21 cellular contexts compared by ENCODE assay signal in genomic region chr6:157083343-157083742, GRCh38.
DNase-seq lines count a peak whose midpoint lies in the region; ATAC-seq and TF ChIP-seq lines count a peak whose summit lies in the region.
"Had no signal": no experiment of that assay in that cellular context is flagged by ENCODE, and none has a peak within 500 bp of the region (broad histone marks: within the 10 kb centered on the region; RNA-seq: fewer than 3 reads in every experiment).

No MANE protein-coding gene starts in this region.

- intact Hi-C loops in Right ventricle myocardium inferior (cut with DNase I), result no loop called here
- intact Hi-C loops in cardiac septum (cut with DNase I), result no loop called here
- intact Hi-C loops in dendritic cell treated with granulocyte-macrophage colony-stimulating factor and Interleukin-4, amounts not matched to agents 40 ng/mL and 50 ng/mL, for 4 days (cut with micrococcal nuclease), result no loop called here
- intact Hi-C loops in gastrocnemius medialis (cut with DNase I; ENCODE audit: low total_unique reads), result no loop called here
- intact Hi-C loops in mucosa of descending colon (cut with DNase I, micrococcal nuclease), result no loop called here

- H3K27me3 ChIP-seq in gastrocnemius medialis, result no peaks in the 10 kb centered on the region
- H3K27me3 ChIP-seq: BE2C; BLaER1 treated with 17β-estradiol and CSF1 and Interleukin-3, amounts not matched to agents 10 nM and 100 nM had no signal

- H3K36me3 ChIP-seq in gastrocnemius medialis (peaks cover 0 to 8% of the 10 kb centered on the region in 2 donors), mucosa of descending colon (ENCODE audit: low read depth) (no peaks in the 10 kb centered on the region)

- no peak overlapping the region for H3K27ac ChIP-seq in gastrocnemius medialis
- H3K27ac ChIP-seq: 22Rv1; BLaER1 treated with 17β-estradiol and CSF1 and Interleukin-3, amounts not matched to agents 10 nM and 100 nM had no signal

- ATAC-seq in Right ventricle myocardium inferior (peak; percentile 26), gastrocnemius medialis (no peak), mucosa of descending colon (no peak)
- ATAC-seq in stimulated activated memory B cell treated with anti-CD40 and anti-IgM and Interleukin-4, amounts not matched to agents 10 μg/mL and 1 μg/mL and 100 μg/mL, for 72 hours, result no peak
- ATAC-seq in stimulated activated naive B cell treated with anti-CD40 and anti-IgM and Interleukin-4, amounts not matched to agents 10 μg/mL and 1 μg/mL and 100 μg/mL, for 72 hours (replicated peaks), result no peak
- ATAC-seq: GM12878, GM23338 had no signal

- DNase-seq in Right ventricle myocardium inferior (ENCODE audit: missing footprints) (no peak), cardiac septum (ENCODE audit: low spot score) (no peak), gastrocnemius medialis (no peak), mucosa of descending colon (no peak)
- no peak for DNase-seq in stimulated activated naive B cell treated with anti-CD40 and anti-IgM and Interleukin-4, amounts not matched to agents 10 μg/mL and 1 μg/mL and 100 μg/mL, for 72 hours
- DNase-seq: BE2C; CD4-positive, alpha-beta T cell; CD8-positive, alpha-beta memory T cell; DMS 273 treated with DMSO at 0.1 percent for 48 hours; DMS79; EL; GDM1; HFFc6 had no signal

- H3K4me1 ChIP-seq in gastrocnemius medialis, result peaks cover 27 to 31% of the 10 kb centered on the region in 2 donors
- H3K4me1 ChIP-seq in mucosa of descending colon (ENCODE audit: low read depth), result peaks cover 4% of the 10 kb centered on the region

- in situ Hi-C loops in gastrocnemius medialis (cut with MboI; ENCODE audit: low sequenced_read_pairs in 4 of 4), result no loop called here

- H3K4me3 ChIP-seq in gastrocnemius medialis (no peak overlapping the region), mucosa of descending colon (no peak overlapping the region)
- H3K4me3 ChIP-seq: BLaER1 treated with 17β-estradiol and CSF1 and Interleukin-3, amounts not matched to agents 10 nM and 100 nM; GM12878; GM23338; HAP-1 had no signal

- no peaks in the 10 kb centered on the region for H3K9me3 Mint-ChIP-seq in dendritic cell treated with granulocyte-macrophage colony-stimulating factor and Interleukin-4, amounts not matched to agents 40 ng/mL and 50 ng/mL, for 4 days
- H3K9me3 Mint-ChIP-seq in stimulated activated memory B cell treated with anti-CD40 and anti-IgM and Interleukin-4, amounts not matched to agents 10 μg/mL and 1 μg/mL and 100 μg/mL, for 72 hours, result no peaks in the 10 kb centered on the region
- H3K9me3 Mint-ChIP-seq in stimulated activated naive B cell treated with anti-CD40 and anti-IgM and Interleukin-4, amounts not matched to agents 10 μg/mL and 1 μg/mL and 100 μg/mL, for 72 hours, result no peaks in the 10 kb centered on the region
- H3K9me3 Mint-ChIP-seq: CD14-positive monocyte; CD4-positive, alpha-beta T cell; CD8-positive, alpha-beta memory T cell; GM23338; HFFc6 had no signal

- H3K4me1 Mint-ChIP-seq in dendritic cell treated with granulocyte-macrophage colony-stimulating factor and Interleukin-4, amounts not matched to agents 40 ng/mL and 50 ng/mL, for 4 days (ENCODE audit: low read depth), result peaks cover 29% of the 10 kb centered on the region
- peaks cover 39% of the 10 kb centered on the region for H3K4me1 Mint-ChIP-seq in stimulated activated memory B cell treated with anti-CD40 and anti-IgM and Interleukin-4, amounts not matched to agents 10 μg/mL and 1 μg/mL and 100 μg/mL, for 72 hours
- H3K4me1 Mint-ChIP-seq in stimulated activated naive B cell treated with anti-CD40 and anti-IgM and Interleukin-4, amounts not matched to agents 10 μg/mL and 1 μg/mL and 100 μg/mL, for 72 hours, result peaks cover 24 to 58% of the 10 kb centered on the region in 2 donors

- no peaks in the 10 kb centered on the region for H3K9me3 ChIP-seq in gastrocnemius medialis
- H3K9me3 ChIP-seq in mucosa of descending colon, result no peaks in the 10 kb centered on the region
- H3K9me3 ChIP-seq: BE2C; BLaER1 treated with 17β-estradiol and CSF1 and Interleukin-3, amounts not matched to agents 10 nM and 100 nM; HAP-1 had no signal

- H3K4me3 Mint-ChIP-seq in dendritic cell treated with granulocyte-macrophage colony-stimulating factor and Interleukin-4, amounts not matched to agents 40 ng/mL and 50 ng/mL, for 4 days, result no peak overlapping the region
- no peak overlapping the region for H3K4me3 Mint-ChIP-seq in stimulated activated memory B cell treated with anti-CD40 and anti-IgM and Interleukin-4, amounts not matched to agents 10 μg/mL and 1 μg/mL and 100 μg/mL, for 72 hours
- no peak overlapping the region for H3K4me3 Mint-ChIP-seq in stimulated activated naive B cell treated with anti-CD40 and anti-IgM and Interleukin-4, amounts not matched to agents 10 μg/mL and 1 μg/mL and 100 μg/mL, for 72 hours
- H3K4me3 Mint-ChIP-seq: CD14-positive monocyte; CD4-positive, alpha-beta T cell; CD8-positive, alpha-beta memory T cell; GM23338; HFFc6 had no signal

- peak overlapping the region; percentile 15 for H3K27ac Mint-ChIP-seq in dendritic cell treated with granulocyte-macrophage colony-stimulating factor and Interleukin-4, amounts not matched to agents 40 ng/mL and 50 ng/mL, for 4 days
- peak overlapping the region; percentile 4 for H3K27ac Mint-ChIP-seq in stimulated activated memory B cell treated with anti-CD40 and anti-IgM and Interleukin-4, amounts not matched to agents 10 μg/mL and 1 μg/mL and 100 μg/mL, for 72 hours
- H3K27ac Mint-ChIP-seq in stimulated activated naive B cell treated with anti-CD40 and anti-IgM and Interleukin-4, amounts not matched to agents 10 μg/mL and 1 μg/mL and 100 μg/mL, for 72 hours, result no peak overlapping the region
- H3K27ac Mint-ChIP-seq: CD4-positive, alpha-beta T cell; GM23338; HFFc6 had no signal

- peaks cover 29% of the 10 kb centered on the region for H3K36me3 Mint-ChIP-seq in dendritic cell treated with granulocyte-macrophage colony-stimulating factor and Interleukin-4, amounts not matched to agents 40 ng/mL and 50 ng/mL, for 4 days (ENCODE audit: low read depth)
- H3K36me3 Mint-ChIP-seq in stimulated activated memory B cell treated with anti-CD40 and anti-IgM and Interleukin-4, amounts not matched to agents 10 μg/mL and 1 μg/mL and 100 μg/mL, for 72 hours, result peaks cover 21% of the 10 kb centered on the region
- peaks cover 6 to 16% of the 10 kb centered on the region in 2 donors for H3K36me3 Mint-ChIP-seq in stimulated activated naive B cell treated with anti-CD40 and anti-IgM and Interleukin-4, amounts not matched to agents 10 μg/mL and 1 μg/mL and 100 μg/mL, for 72 hours

- no peak for TF ChIP-seq POLR2A in gastrocnemius medialis (IDR thresholded peaks at IDR 0.05)

- no peaks in the 10 kb centered on the region for H3K27me3 Mint-ChIP-seq in dendritic cell treated with granulocyte-macrophage colony-stimulating factor and Interleukin-4, amounts not matched to agents 40 ng/mL and 50 ng/mL, for 4 days
- H3K27me3 Mint-ChIP-seq in stimulated activated memory B cell treated with anti-CD40 and anti-IgM and Interleukin-4, amounts not matched to agents 10 μg/mL and 1 μg/mL and 100 μg/mL, for 72 hours, result no peaks in the 10 kb centered on the region
- H3K27me3 Mint-ChIP-seq in stimulated activated naive B cell treated with anti-CD40 and anti-IgM and Interleukin-4, amounts not matched to agents 10 μg/mL and 1 μg/mL and 100 μg/mL, for 72 hours, result no peaks in the 10 kb centered on the region
- H3K27me3 Mint-ChIP-seq: CD4-positive, alpha-beta T cell; CD8-positive, alpha-beta memory T cell had no signal

- TF ChIP-seq CTCF in gastrocnemius medialis (IDR thresholded peaks at IDR 0.05 in 4 of 5, conservative IDR thresholded peaks at IDR 0.05 in 1 of 5) (no peak), mucosa of descending colon (IDR thresholded peaks at IDR 0.05) (no peak)
